In genomic region chr10:103457896-103458583, GRCh38 we compare ENCODE assay signal across 1 cellular context.
TF ChIP-seq lines count a peak whose summit lies in the region.

No MANE protein-coding gene starts in this region.

TF ChIP-seq in H1, 55 proteins besides CTCF, POLR2A, EP300 and RAD21:
- TF ChIP-seq TCF12 (IDR thresholded peaks at IDR 0.05; ENCODE audit: low read depth, low read length) (no peak), TBP (IDR thresholded peaks at IDR 0.05; ENCODE audit: low read depth, low read length) (no peak), RNF2 (IDR thresholded peaks at IDR 0.05; ENCODE audit: borderline replicate concordance, low read depth, low read length, missing control alignments, poor library complexity, severe bottlenecking) (no peak), BACH1 (IDR thresholded peaks at IDR 0.05; ENCODE audit: low read length) (no peak), SP1 (IDR thresholded peaks at IDR 0.05; ENCODE audit: low read depth, low read length) (no peak), CBX5 (IDR thresholded peaks at IDR 0.05; ENCODE audit: low read depth, low read length) (no peak), CTBP2 (IDR thresholded peaks at IDR 0.05; ENCODE audit: borderline replicate concordance, insufficient read depth, insufficient read length, low read length) (no peak), YY1 (IDR thresholded peaks at IDR 0.05; ENCODE audit: low read depth, low read length) (no peak), JUN (IDR thresholded peaks at IDR 0.05; ENCODE audit: low read depth, low read length) (no peak), MAFK (IDR thresholded peaks at IDR 0.05; ENCODE audit: low read depth, low read length) (no peak), SIX5 (IDR thresholded peaks at IDR 0.05; ENCODE audit: low read depth, low read length) (no peak), NRF1 (IDR thresholded peaks at IDR 0.05; ENCODE audit: low read depth, low read length) (no peak), BRCA1 (IDR thresholded peaks at IDR 0.05; ENCODE audit: low read depth, low read length) (no peak), SUZ12 (IDR thresholded peaks at IDR 0.05; ENCODE audit: low read length) (no peak), JUND (IDR thresholded peaks at IDR 0.05; ENCODE audit: low read length) (no peak), NANOG (IDR thresholded peaks at IDR 0.05; ENCODE audit: insufficient read depth, low read depth, low read length, poor library complexity, severe bottlenecking) (no peak), SIN3A (conservative IDR thresholded peaks at IDR 0.05 in 1 of 2, IDR thresholded peaks at IDR 0.05 in 1 of 2; ENCODE audit: low read depth in 1 of 2, low read length in 2 of 2) (no peak)
